Comparison of ENCODE assay signal across 8 cellular contexts in genomic region chr15:59160880-59161593, GRCh38. TPM values are rescaled to one million over a fixed set of nuclear protein-coding genes. Genes with fewer than 3 reads are reported as not detected.
DNase-seq lines count a peak whose midpoint lies in the region; ATAC-seq and TF ChIP-seq lines count a peak whose summit lies in the region.

No MANE protein-coding gene starts in this region.

- DNase-seq in GM10248 (ENCODE audit: extremely low spot score) (no peak), NCI-H1694 treated with DMSO at 0.1 percent for 48 hours (lab: John Stamatoyannopoulos, UW) (peak; percentile 43), right lobe of liver (no peak), stomach (no peak)
- peak; percentile 52 for DNase-seq in activated CD8-positive, alpha-beta T cell treated with anti-CD3 and anti-CD28 coated beads for 36 hours
- no peak for DNase-seq in CD8-positive, alpha-beta T cell

- H3K27me3 ChIP-seq in right lobe of liver (no peaks in the 10 kb centered on the region), stomach (no peaks in the 10 kb centered on the region)
- no peaks in the 10 kb centered on the region for H3K27me3 ChIP-seq in CD8-positive, alpha-beta T cell (ENCODE audit: insufficient read depth, low read length)

- peak; percentile 39 for TF ChIP-seq CTCF in GM10248 (IDR thresholded peaks at IDR 0.05; ENCODE audit: control extremely low read depth, extremely low read depth, low read depth, missing control alignments)
- TF ChIP-seq CTCF in activated CD8-positive, alpha-beta T cell treated with anti-CD3 and anti-CD28 coated beads for 36 hours (IDR thresholded peaks at IDR 0.05), result peak; percentile 41
- TF ChIP-seq CTCF in right lobe of liver (IDR thresholded peaks at IDR 0.05), result peak; percentile 7 to 26 (median 14)
- no peak for TF ChIP-seq CTCF in stomach (IDR thresholded peaks at IDR 0.05)
- TF ChIP-seq CTCF in CD8-positive, alpha-beta T cell (IDR thresholded peaks at IDR 0.05), result no peak

- no peak overlapping the region for H3K4me3 Mint-ChIP-seq in activated CD8-positive, alpha-beta T cell treated with anti-CD3 and anti-CD28 coated beads for 36 hours
- no peak overlapping the region for H3K4me3 Mint-ChIP-seq in CD8-positive, alpha-beta T cell

- no peak overlapping the region for H3K27ac ChIP-seq in right lobe of liver
- H3K27ac ChIP-seq in stomach, result no peak overlapping the region
- H3K27ac ChIP-seq in CD8-positive, alpha-beta T cell (ENCODE audit: low read depth, low read length), result no peak overlapping the region

- H3K4me1 ChIP-seq in right lobe of liver (no peaks in the 10 kb centered on the region), stomach (peaks cover 0 to 11% (median 3%) of the 10 kb centered on the region in 4 donors)
- no peaks in the 10 kb centered on the region for H3K4me1 ChIP-seq in CD8-positive, alpha-beta T cell (ENCODE audit: insufficient read depth, low read length)

- POLR2A ChIA-PET in GM10248 (lab: Yijun Ruan, JAX), result no interaction called here
- POLR2A ChIA-PET in activated CD8-positive, alpha-beta T cell treated with anti-CD3 and anti-CD28 coated beads for 36 hours (lab: Charles Lee), result no interaction called here
- POLR2A ChIA-PET in CD8-positive, alpha-beta T cell (lab: Charles Lee), result no interaction called here

- no peaks in the 10 kb centered on the region for H3K9me3 Mint-ChIP-seq in activated CD8-positive, alpha-beta T cell treated with anti-CD3 and anti-CD28 coated beads for 36 hours
- no peaks in the 10 kb centered on the region for H3K9me3 Mint-ChIP-seq in CD8-positive, alpha-beta T cell

- H3K36me3 ChIP-seq in right lobe of liver (peaks cover 4 to 35% (median 10%) of the 10 kb centered on the region in 4 donors), stomach (peaks cover 22 to 83% (median 78%) of the 10 kb centered on the region in 4 donors)
- no peaks in the 10 kb centered on the region for H3K36me3 ChIP-seq in CD8-positive, alpha-beta T cell (ENCODE audit: insufficient read depth, low read length)

- intact Hi-C loops in activated CD8-positive, alpha-beta T cell treated with anti-CD3 and anti-CD28 coated beads for 36 hours (cut with micrococcal nuclease), result no loop called here
- intact Hi-C loops in right lobe of liver (cut with DNase I), result no loop called here
- intact Hi-C loops in stomach (cut with DNase I; ENCODE audit: low total_unique reads), result no loop called here
- intact Hi-C loops in CD8-positive, alpha-beta T cell (cut with DNase I, micrococcal nuclease), result loop anchor here in 1 of 2 experiments (1.0 kb wide), 1 partner anchor 331 kb away; no protein-coding TSS in a partner anchor

- H3K27me3 Mint-ChIP-seq in activated CD8-positive, alpha-beta T cell treated with anti-CD3 and anti-CD28 coated beads for 36 hours, result no peaks in the 10 kb centered on the region
- no peaks in the 10 kb centered on the region for H3K27me3 Mint-ChIP-seq in CD8-positive, alpha-beta T cell (ENCODE audit: low read depth)

- peak; percentile 60 for ATAC-seq in activated CD8-positive, alpha-beta T cell treated with anti-CD3 and anti-CD28 coated beads for 36 hours
- ATAC-seq in right lobe of liver, result peak in 2 of 4 donors; percentile 31 to 32
- no peak for ATAC-seq in HG02798 (IDR thresholded peaks at IDR 0.05; ENCODE audit: poor library complexity, unreplicated experiment)
- ATAC-seq in CD8-positive, alpha-beta T cell, result no peak
- ATAC-seq in GM19324 (IDR thresholded peaks at IDR 0.05; ENCODE audit: low FRiP score, unreplicated experiment), result no peak

- H3K4me3 ChIP-seq in right lobe of liver (no peak overlapping the region), stomach (no peak overlapping the region)
- no peak overlapping the region for H3K4me3 ChIP-seq in CD8-positive, alpha-beta T cell (ENCODE audit: low read depth, low read length)

- H3K27ac Mint-ChIP-seq in activated CD8-positive, alpha-beta T cell treated with anti-CD3 and anti-CD28 coated beads for 36 hours, result no peak overlapping the region
- H3K27ac Mint-ChIP-seq in CD8-positive, alpha-beta T cell, result no peak overlapping the region

- no peaks in the 10 kb centered on the region for H3K4me1 Mint-ChIP-seq in activated CD8-positive, alpha-beta T cell treated with anti-CD3 and anti-CD28 coated beads for 36 hours (ENCODE audit: low read depth)
- no peaks in the 10 kb centered on the region for H3K4me1 Mint-ChIP-seq in CD8-positive, alpha-beta T cell (ENCODE audit: low read depth)

- TF ChIP-seq POLR2A in right lobe of liver (IDR thresholded peaks at IDR 0.05), result no peak
- no peak for TF ChIP-seq POLR2A in stomach (IDR thresholded peaks at IDR 0.05)

- WGBS in right lobe of liver (ENCODE audit: insufficient coverage, low coverage, low lambda C conversion rate, missing lambda C conversion rate), result 89% methylated on average over 18 of the region's 23 CpGs
- 83 to 90% (median 87%) methylated on average over 23 of the region's 23 CpGs for WGBS in stomach, 5 donors

- H3K9me3 ChIP-seq in right lobe of liver (no peaks in the 10 kb centered on the region), stomach (no peaks in the 10 kb centered on the region)
- H3K9me3 ChIP-seq in CD8-positive, alpha-beta T cell (ENCODE audit: low read length), result no peaks in the 10 kb centered on the region

- CTCF ChIA-PET in GM10248 (lab: Yijun Ruan, JAX), result interaction anchor here (1.0 to 6.1 kb wide), 4 partner anchors 8 to 372 kb away, joined by 3 to 36 read pairs (median 4); no protein-coding TSS in a partner anchor
- CTCF ChIA-PET in activated CD8-positive, alpha-beta T cell treated with anti-CD3 and anti-CD28 coated beads for 36 hours (lab: Charles Lee), result interaction anchor here (0.6 to 1.5 kb wide), 7 partner anchors 7 to 520 kb away, joined by 3 to 7 read pairs (median 4); no protein-coding TSS in a partner anchor
- CTCF ChIA-PET in CD8-positive, alpha-beta T cell (lab: Charles Lee), result interaction anchor here (0.8 to 0.9 kb wide), 2 partner anchors 18 to 367 kb away, joined by 3 to 4 read pairs; no protein-coding TSS in a partner anchor

- H3K36me3 Mint-ChIP-seq in activated CD8-positive, alpha-beta T cell treated with anti-CD3 and anti-CD28 coated beads for 36 hours (ENCODE audit: low read depth), result no peaks in the 10 kb centered on the region
- no peaks in the 10 kb centered on the region for H3K36me3 Mint-ChIP-seq in CD8-positive, alpha-beta T cell

- TF ChIP-seq EP300 in stomach (IDR thresholded peaks at IDR 0.05), result no peak

RNA-seq across cellular contexts. Expression of gene LDHAL6B, which starts 45.6 kb away (rescaled TPM):
- not detected for total RNA-seq in activated CD8-positive, alpha-beta T cell treated with anti-CD3 and anti-CD28 coated beads for 36 hours
- not detected for total RNA-seq in right lobe of liver
- total RNA-seq in stomach, result not detected
- polyA plus RNA-seq in stomach, result not detected
- total RNA-seq in CD8-positive, alpha-beta T cell, result not detected

RNA-seq across cellular contexts. Expression of gene CCNB2, which starts 56.1 kb away (rescaled TPM):
- total RNA-seq in activated CD8-positive, alpha-beta T cell treated with anti-CD3 and anti-CD28 coated beads for 36 hours, result 10 to 100 TPM; 61.9 to 64.4 TPM
- total RNA-seq in right lobe of liver (1 to 10 TPM in 3 of 6 experiments, under 1 TPM in 3; 0.13 to 2.5 (median 1.6) TPM), stomach (10 to 100 TPM in 1 of 5 donors, 1 to 10 TPM in 2, not detected in 2; 5.5 to 11.9 (median 7.0) TPM)
- 10 to 100 TPM in 1 of 3 donors, 1 to 10 TPM in 2; 3.1 to 12.1 (median 5.4) TPM for polyA plus RNA-seq in stomach
- total RNA-seq in CD8-positive, alpha-beta T cell, result under 1 TPM; 0.33 to 0.64 TPM

Comparison
In these comparisons a context has a peak if more than half of its experiments do, and no peak if none do; other contexts are left out.
1. DNase-seq: peak in NCI-H1694 treated with DMSO at 0.1 percent for 48 hours (single experiment) and activated CD8-positive, alpha-beta T cell treated with anti-CD3 and anti-CD28 coated beads for 36 hours (single experiment); none in GM10248 (single experiment), right lobe of liver (0 of 3), stomach (single experiment) and CD8-positive, alpha-beta T cell (0 of 7).
2. CTCF ChIP-seq: peak in GM10248 (single experiment), activated CD8-positive, alpha-beta T cell treated with anti-CD3 and anti-CD28 coated beads for 36 hours (single experiment) and right lobe of liver (4 of 4); none in stomach (0 of 7) and CD8-positive, alpha-beta T cell (single experiment).
3. RNA of gene CCNB2, which starts 56.1 kb away (total RNA-seq): 61.9 to 64.4 TPM in activated CD8-positive, alpha-beta T cell treated with anti-CD3 and anti-CD28 coated beads for 36 hours; 5.5 to 11.9 TPM in stomach, 0.13 to 2.5 TPM in right lobe of liver and 0.33 to 0.64 TPM in CD8-positive, alpha-beta T cell; every median in the first group is over 4 times any median in the second.